ENCODE assay signal across 1 cellular context in the genomic region with DNA sequence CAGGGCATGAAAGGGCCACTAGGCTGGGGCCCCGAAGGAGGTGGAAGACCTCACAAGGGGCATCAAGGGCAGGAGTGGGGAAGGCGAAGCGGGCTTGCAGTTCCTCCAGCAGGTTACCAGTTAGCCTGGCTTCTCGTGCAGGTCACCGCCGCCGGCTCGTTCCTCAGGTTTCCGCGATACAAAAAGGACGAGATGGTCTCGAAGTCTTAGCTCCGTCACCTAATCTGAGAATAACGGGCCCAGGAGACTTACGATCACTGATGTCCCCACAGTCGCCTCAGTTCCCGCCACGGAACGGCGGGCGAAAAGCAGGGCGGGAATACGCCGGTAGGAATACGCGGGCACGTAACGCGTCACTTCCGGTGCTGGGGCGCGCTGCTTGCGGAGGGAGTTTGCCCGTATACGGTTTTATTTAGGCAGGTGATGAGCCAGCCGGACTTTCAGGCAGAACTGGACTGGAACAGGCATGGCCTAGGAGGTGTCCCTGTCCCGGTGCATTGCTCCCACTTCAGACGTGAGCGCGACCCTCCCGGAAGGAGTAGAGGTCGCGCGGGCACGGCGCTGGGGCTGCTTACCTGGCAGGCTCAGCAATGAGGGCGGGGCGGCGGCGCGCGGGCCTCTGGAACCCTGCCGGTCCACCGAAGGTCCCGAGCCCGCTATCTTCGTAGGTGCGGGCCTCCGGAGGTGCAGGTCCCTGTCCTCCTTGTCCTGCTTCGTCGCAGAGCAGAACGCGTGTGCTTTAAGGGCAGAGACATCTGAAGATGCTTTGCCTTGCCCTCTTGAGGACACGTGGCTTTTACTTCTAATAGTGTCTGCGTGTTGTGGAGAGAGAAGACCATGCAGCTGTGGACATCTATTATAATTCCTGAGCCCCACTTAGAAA.
TF ChIP-seq lines count a peak whose summit lies in the region.

A gene with protein sequence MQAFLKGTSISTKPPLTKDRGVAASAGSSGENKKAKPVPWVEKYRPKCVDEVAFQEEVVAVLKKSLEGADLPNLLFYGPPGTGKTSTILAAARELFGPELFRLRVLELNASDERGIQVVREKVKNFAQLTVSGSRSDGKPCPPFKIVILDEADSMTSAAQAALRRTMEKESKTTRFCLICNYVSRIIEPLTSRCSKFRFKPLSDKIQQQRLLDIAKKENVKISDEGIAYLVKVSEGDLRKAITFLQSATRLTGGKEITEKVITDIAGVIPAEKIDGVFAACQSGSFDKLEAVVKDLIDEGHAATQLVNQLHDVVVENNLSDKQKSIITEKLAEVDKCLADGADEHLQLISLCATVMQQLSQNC (minus strand): TSS at position 310 of the 883 bp plus-strand sequence. CDS start 1,769 bp downstream, outside the sequence.

TF ChIP-seq in HepG2, 621 proteins besides CTCF, POLR2A, EP300 and RAD21 (continued from another document and continues in another):
- TF ChIP-seq ZNF598 (CRISPR knock-in tag; IDR thresholded peaks at IDR 0.05; ENCODE audit: borderline replicate concordance) (no peak), ESRRA (CRISPR knock-in tag; IDR thresholded peaks at IDR 0.05; ENCODE audit: low read depth) (peak; percentile 37; the same call in 1 of the 2 replicates), ELF3 (CRISPR knock-in tag; IDR thresholded peaks at IDR 0.05) (no peak; the same call in 1 of the 2 replicates), ZNF572 (CRISPR knock-in tag; IDR thresholded peaks at IDR 0.05) (no peak), RORA (CRISPR knock-in tag; IDR thresholded peaks at IDR 0.05) (no peak), MAF1 (CRISPR knock-in tag; IDR thresholded peaks at IDR 0.05; ENCODE audit: borderline replicate concordance) (no peak), ZNF317 (CRISPR knock-in tag; IDR thresholded peaks at IDR 0.05) (peak; percentile 81), SP140L (CRISPR knock-in tag; IDR thresholded peaks at IDR 0.05; ENCODE audit: borderline replicate concordance) (peak; percentile 30; the same call in 1 of the 2 replicates), AKAP8 (CRISPR knock-in tag; IDR thresholded peaks at IDR 0.05) (no peak), ZBTB38 (CRISPR knock-in tag; IDR thresholded peaks at IDR 0.05) (peak; percentile 58; the same call in 1 of the 2 replicates), NONO (IDR thresholded peaks at IDR 0.05) (no peak), NONO (CRISPR knock-in tag; conservative IDR thresholded peaks at IDR 0.05) (peak; percentile 90), MED1 (CRISPR knock-in tag; IDR thresholded peaks at IDR 0.05) (peak; percentile 61; the same call in 1 of the 2 replicates), HOXD1 (CRISPR knock-in tag; IDR thresholded peaks at IDR 0.05) (no peak), EZH2 (conservative IDR thresholded peaks at IDR 0.05; ENCODE audit: low read depth, low read length) (no peak), ZNF672 (CRISPR knock-in tag; IDR thresholded peaks at IDR 0.05) (no peak), YEATS4 (CRISPR knock-in tag; IDR thresholded peaks at IDR 0.05; ENCODE audit: borderline replicate concordance) (peak; percentile 89; the same call in 1 of the 2 replicates), TBP (CRISPR knock-in tag; IDR thresholded peaks at IDR 0.05) (no peak), ZNF274 (CRISPR knock-in tag; IDR thresholded peaks at IDR 0.05) (peak; percentile 84), CBFB (CRISPR knock-in tag; IDR thresholded peaks at IDR 0.05) (no peak), ARNT2 (CRISPR knock-in tag; IDR thresholded peaks at IDR 0.05; ENCODE audit: low read depth) (peak; percentile 95), THAP11 (CRISPR knock-in tag; IDR thresholded peaks at IDR 0.05) (peak; percentile 92), PAWR (CRISPR knock-in tag; IDR thresholded peaks at IDR 0.05; ENCODE audit: borderline replicate concordance) (no peak), ZNF205 (CRISPR knock-in tag; IDR thresholded peaks at IDR 0.05) (peak; percentile 26; the same call in 1 of the 2 replicates), ZSCAN25 (CRISPR knock-in tag; IDR thresholded peaks at IDR 0.05) (0 out of 2 replicates have a peak, but pooled peaks have one; percentile 41), NFYB (CRISPR knock-in tag; IDR thresholded peaks at IDR 0.05) (no peak; the same call in 1 of the 2 replicates), EEA1 (CRISPR knock-in tag; IDR thresholded peaks at IDR 0.05; ENCODE audit: borderline replicate concordance) (no peak), SIX4 (CRISPR knock-in tag; IDR thresholded peaks at IDR 0.05) (peak; percentile 50; the same call in 1 of the 2 replicates), FOXA1 (IDR thresholded peaks at IDR 0.05) (no peak), FOXA1 (CRISPR knock-in tag; IDR thresholded peaks at IDR 0.05) (no peak; the same call in 1 of the 2 replicates)
- TF ChIP-seq, protein P1, sequence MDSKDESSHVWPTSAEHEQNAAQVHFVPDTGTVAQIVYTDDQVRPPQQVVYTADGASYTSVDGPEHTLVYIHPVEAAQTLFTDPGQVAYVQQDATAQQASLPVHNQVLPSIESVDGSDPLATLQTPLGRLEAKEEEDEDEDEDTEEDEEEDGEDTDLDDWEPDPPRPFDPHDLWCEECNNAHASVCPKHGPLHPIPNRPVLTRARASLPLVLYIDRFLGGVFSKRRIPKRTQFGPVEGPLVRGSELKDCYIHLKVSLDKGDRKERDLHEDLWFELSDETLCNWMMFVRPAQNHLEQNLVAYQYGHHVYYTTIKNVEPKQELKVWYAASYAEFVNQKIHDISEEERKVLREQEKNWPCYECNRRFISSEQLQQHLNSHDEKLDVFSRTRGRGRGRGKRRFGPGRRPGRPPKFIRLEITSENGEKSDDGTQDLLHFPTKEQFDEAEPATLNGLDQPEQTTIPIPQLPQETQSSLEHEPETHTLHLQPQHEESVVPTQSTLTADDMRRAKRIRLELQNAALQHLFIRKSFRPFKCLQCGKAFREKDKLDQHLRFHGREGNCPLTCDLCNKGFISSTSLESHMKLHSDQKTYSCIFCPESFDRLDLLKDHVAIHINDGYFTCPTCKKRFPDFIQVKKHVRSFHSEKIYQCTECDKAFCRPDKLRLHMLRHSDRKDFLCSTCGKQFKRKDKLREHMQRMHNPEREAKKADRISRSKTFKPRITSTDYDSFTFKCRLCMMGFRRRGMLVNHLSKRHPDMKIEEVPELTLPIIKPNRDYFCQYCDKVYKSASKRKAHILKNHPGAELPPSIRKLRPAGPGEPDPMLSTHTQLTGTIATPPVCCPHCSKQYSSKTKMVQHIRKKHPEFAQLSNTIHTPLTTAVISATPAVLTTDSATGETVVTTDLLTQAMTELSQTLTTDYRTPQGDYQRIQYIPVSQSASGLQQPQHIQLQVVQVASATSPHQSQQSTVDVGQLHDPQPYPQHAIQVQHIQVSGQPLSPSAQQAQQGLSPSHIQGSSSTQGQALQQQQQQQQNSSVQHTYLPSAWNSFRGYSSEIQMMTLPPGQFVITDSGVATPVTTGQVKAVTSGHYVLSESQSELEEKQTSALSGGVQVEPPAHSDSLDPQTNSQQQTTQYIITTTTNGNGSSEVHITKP (CRISPR knock-in tag; IDR thresholded peaks at IDR 0.05; ENCODE audit: low read depth) = 0 out of 2 replicates have a peak, but pooled peaks have one; percentile 35
- TF ChIP-seq, protein P2, sequence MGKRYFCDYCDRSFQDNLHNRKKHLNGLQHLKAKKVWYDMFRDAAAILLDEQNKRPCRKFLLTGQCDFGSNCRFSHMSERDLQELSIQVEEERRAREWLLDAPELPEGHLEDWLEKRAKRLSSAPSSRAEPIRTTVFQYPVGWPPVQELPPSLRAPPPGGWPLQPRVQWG (CRISPR knock-in tag; IDR thresholded peaks at IDR 0.05; ENCODE audit: borderline replicate concordance, low read depth) = no peak
- TF ChIP-seq, protein P3, sequence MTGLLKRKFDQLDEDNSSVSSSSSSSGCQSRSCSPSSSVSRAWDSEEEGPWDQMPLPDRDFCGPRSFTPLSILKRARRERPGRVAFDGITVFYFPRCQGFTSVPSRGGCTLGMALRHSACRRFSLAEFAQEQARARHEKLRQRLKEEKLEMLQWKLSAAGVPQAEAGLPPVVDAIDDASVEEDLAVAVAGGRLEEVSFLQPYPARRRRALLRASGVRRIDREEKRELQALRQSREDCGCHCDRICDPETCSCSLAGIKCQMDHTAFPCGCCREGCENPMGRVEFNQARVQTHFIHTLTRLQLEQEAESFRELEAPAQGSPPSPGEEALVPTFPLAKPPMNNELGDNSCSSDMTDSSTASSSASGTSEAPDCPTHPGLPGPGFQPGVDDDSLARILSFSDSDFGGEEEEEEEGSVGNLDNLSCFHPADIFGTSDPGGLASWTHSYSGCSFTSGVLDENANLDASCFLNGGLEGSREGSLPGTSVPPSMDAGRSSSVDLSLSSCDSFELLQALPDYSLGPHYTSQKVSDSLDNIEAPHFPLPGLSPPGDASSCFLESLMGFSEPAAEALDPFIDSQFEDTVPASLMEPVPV (CRISPR knock-in tag; IDR thresholded peaks at IDR 0.05) = peak; percentile 88
- TF ChIP-seq, protein P4, sequence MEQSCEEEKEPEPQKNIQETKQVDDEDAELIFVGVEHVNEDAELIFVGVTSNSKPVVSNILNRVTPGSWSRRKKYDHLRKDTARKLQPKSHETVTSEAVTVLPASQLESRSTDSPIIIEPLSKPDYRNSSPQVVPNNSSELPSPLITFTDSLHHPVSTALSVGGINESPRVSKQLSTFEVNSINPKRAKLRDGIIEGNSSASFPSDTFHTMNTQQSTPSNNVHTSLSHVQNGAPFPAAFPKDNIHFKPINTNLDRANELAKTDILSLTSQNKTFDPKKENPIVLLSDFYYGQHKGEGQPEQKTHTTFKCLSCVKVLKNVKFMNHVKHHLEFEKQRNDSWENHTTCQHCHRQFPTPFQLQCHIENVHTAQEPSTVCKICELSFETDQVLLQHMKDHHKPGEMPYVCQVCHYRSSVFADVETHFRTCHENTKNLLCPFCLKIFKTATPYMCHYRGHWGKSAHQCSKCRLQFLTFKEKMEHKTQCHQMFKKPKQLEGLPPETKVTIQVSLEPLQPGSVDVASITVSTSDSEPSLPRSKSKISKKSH (CRISPR knock-in tag; IDR thresholded peaks at IDR 0.05; ENCODE audit: borderline replicate concordance) = no peak; the same call in 1 of the 2 replicates
- TF ChIP-seq, protein P5, sequence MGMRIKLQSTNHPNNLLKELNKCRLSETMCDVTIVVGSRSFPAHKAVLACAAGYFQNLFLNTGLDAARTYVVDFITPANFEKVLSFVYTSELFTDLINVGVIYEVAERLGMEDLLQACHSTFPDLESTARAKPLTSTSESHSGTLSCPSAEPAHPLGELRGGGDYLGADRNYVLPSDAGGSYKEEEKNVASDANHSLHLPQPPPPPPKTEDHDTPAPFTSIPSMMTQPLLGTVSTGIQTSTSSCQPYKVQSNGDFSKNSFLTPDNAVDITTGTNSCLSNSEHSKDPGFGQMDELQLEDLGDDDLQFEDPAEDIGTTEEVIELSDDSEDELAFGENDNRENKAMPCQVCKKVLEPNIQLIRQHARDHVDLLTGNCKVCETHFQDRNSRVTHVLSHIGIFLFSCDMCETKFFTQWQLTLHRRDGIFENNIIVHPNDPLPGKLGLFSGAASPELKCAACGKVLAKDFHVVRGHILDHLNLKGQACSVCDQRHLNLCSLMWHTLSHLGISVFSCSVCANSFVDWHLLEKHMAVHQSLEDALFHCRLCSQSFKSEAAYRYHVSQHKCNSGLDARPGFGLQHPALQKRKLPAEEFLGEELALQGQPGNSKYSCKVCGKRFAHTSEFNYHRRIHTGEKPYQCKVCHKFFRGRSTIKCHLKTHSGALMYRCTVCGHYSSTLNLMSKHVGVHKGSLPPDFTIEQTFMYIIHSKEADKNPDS (CRISPR knock-in tag; IDR thresholded peaks at IDR 0.05) = peak; percentile 44; the same call in 1 of the 2 replicates
- TF ChIP-seq, protein P6, sequence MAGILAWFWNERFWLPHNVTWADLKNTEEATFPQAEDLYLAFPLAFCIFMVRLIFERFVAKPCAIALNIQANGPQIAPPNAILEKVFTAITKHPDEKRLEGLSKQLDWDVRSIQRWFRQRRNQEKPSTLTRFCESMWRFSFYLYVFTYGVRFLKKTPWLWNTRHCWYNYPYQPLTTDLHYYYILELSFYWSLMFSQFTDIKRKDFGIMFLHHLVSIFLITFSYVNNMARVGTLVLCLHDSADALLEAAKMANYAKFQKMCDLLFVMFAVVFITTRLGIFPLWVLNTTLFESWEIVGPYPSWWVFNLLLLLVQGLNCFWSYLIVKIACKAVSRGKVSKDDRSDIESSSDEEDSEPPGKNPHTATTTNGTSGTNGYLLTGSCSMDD (CRISPR knock-in tag; IDR thresholded peaks at IDR 0.05) = no peak
- TF ChIP-seq, protein P7, sequence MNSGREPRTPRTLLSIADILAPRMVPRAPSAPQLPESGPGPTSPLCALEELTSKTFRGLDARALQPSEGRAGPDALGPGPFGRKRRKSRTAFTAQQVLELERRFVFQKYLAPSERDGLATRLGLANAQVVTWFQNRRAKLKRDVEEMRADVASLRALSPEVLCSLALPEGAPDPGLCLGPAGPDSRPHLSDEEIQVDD (CRISPR knock-in tag; IDR thresholded peaks at IDR 0.05; ENCODE audit: borderline replicate concordance) = no peak
- TF ChIP-seq, protein P8, sequence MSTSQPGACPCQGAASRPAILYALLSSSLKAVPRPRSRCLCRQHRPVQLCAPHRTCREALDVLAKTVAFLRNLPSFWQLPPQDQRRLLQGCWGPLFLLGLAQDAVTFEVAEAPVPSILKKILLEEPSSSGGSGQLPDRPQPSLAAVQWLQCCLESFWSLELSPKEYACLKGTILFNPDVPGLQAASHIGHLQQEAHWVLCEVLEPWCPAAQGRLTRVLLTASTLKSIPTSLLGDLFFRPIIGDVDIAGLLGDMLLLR (CRISPR knock-in tag; IDR thresholded peaks at IDR 0.05) = peak; percentile 95
- TF ChIP-seq, protein P9, sequence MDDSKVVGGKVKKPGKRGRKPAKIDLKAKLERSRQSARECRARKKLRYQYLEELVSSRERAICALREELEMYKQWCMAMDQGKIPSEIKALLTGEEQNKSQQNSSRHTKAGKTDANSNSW (CRISPR knock-in tag; IDR thresholded peaks at IDR 0.05; ENCODE audit: borderline replicate concordance) = no peak
- TF ChIP-seq, protein P10, sequence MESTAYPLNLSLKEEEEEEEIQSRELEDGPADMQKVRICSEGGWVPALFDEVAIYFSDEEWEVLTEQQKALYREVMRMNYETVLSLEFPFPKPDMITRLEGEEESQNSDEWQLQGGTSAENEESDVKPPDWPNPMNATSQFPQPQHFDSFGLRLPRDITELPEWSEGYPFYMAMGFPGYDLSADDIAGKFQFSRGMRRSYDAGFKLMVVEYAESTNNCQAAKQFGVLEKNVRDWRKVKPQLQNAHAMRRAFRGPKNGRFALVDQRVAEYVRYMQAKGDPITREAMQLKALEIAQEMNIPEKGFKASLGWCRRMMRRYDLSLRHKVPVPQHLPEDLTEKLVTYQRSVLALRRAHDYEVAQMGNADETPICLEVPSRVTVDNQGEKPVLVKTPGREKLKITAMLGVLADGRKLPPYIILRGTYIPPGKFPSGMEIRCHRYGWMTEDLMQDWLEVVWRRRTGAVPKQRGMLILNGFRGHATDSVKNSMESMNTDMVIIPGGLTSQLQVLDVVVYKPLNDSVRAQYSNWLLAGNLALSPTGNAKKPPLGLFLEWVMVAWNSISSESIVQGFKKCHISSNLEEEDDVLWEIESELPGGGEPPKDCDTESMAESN (CRISPR knock-in tag; conservative IDR thresholded peaks at IDR 0.05) = peak; percentile 90
- TF ChIP-seq, protein P11, sequence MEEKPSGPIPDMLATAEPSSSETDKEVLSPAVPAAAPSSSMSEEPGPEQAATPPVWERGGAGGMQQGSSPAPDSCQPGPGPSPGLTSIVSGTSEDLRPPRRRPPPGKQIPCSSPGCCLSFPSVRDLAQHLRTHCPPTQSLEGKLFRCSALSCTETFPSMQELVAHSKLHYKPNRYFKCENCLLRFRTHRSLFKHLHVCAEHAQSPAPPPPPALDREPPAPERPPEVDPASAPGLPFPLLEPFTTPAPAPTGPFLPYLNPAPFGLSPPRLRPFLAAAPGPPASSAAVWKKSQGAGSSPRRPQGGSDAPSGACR (CRISPR knock-in tag; IDR thresholded peaks at IDR 0.05) = peak; percentile 67; the same call in 1 of the 2 replicates
